Comparison of ENCODE assay signal across 8 cellular contexts in genomic region chr22:31629741-31630184, GRCh38. TPM values are rescaled to one million over a fixed set of nuclear protein-coding genes. Genes with fewer than 3 reads are reported as not detected.
DNase-seq lines count a peak whose midpoint lies in the region; ATAC-seq, FAIRE-seq and TF ChIP-seq lines count a peak whose summit lies in the region.

No MANE protein-coding gene starts in this region.

- ATAC-seq in CD8-positive, alpha-beta T cell: no peak
- no peak for ATAC-seq in GM18861 (IDR thresholded peaks at IDR 0.05; ENCODE audit: unreplicated experiment)

- H3K4me1 ChIP-seq in CD8-positive, alpha-beta T cell (ENCODE audit: insufficient read depth, low read length): peaks cover 40% of the 10 kb centered on the region
- H3K4me1 ChIP-seq in OCI-LY7 (ENCODE audit: insufficient read depth, low read length, poor library complexity, severe bottlenecking): peaks cover 79% of the 10 kb centered on the region
- H3K4me1 ChIP-seq in neutrophil (ENCODE audit: control insufficient read depth in 1 of 2, insufficient read depth in 1 of 2, low read depth in 1 of 2, low read length in 1 of 2): peaks cover 60 to 66% of the 10 kb centered on the region in 2 experiments

- H3K4me3 Mint-ChIP-seq in CD8-positive, alpha-beta T cell: peak overlapping the region; percentile 90
- peak overlapping the region; percentile 59 for H3K4me3 Mint-ChIP-seq in endothelial cell (ENCODE audit: unreplicated experiment)

- H3K4me3 ChIP-seq in CD8-positive, alpha-beta T cell (ENCODE audit: low read depth, low read length): peak overlapping the region; percentile 79
- H3K4me3 ChIP-seq in OCI-LY7 (ENCODE audit: low read depth, low read length, poor library complexity, severe bottlenecking) (peak overlapping the region; percentile 73), neutrophil (ENCODE audit: low read depth in 1 of 2, low read length in 1 of 2) (peak overlapping the region; percentile 55 to 73)

- no peak overlapping the region for H2AFZ ChIP-seq in OCI-LY7 (ENCODE audit: low read length)

- H3K27ac Mint-ChIP-seq in CD8-positive, alpha-beta T cell: peak overlapping the region; percentile 75
- H3K27ac Mint-ChIP-seq in endothelial cell (ENCODE audit: unreplicated experiment): peak overlapping the region; percentile 55

- peak in 2 of 7 experiments; percentile 15 to 47 for DNase-seq in CD8-positive, alpha-beta T cell
- DNase-seq in OCI-LY7 (ENCODE audit: low spot score) (peak; percentile 53), endothelial cell (ENCODE audit: low spot score) (no peak), GM12892 (ENCODE audit: insufficient read length) (no peak), T1000 (lab: John Stamatoyannopoulos, UW) (no peak), GM20000 (ENCODE audit: low spot score) (no peak)

- no peaks in the 10 kb centered on the region for H3K9me2 ChIP-seq in OCI-LY7 (ENCODE audit: insufficient read depth, low read length)

- no peaks in the 10 kb centered on the region for H3K9me3 Mint-ChIP-seq in CD8-positive, alpha-beta T cell
- H3K9me3 Mint-ChIP-seq in endothelial cell (ENCODE audit: unreplicated experiment): no peaks in the 10 kb centered on the region

- no peak for FAIRE-seq in GM12892 (lab: Jason Lieb, UNC)

- no peaks in the 10 kb centered on the region for H3K36me3 ChIP-seq in CD8-positive, alpha-beta T cell (ENCODE audit: insufficient read depth, low read length)
- H3K36me3 ChIP-seq in OCI-LY7 (ENCODE audit: insufficient read depth, low read length): peaks cover 27% of the 10 kb centered on the region
- H3K36me3 ChIP-seq in neutrophil: peaks cover 83% of the 10 kb centered on the region

- H3K79me2 ChIP-seq in OCI-LY7 (ENCODE audit: insufficient read depth, low read depth, low read length): peaks cover 42% of the 10 kb centered on the region; the same call in 1 of the 2 replicates

- POLR2A ChIA-PET in CD8-positive, alpha-beta T cell (lab: Charles Lee): interaction anchor here (0.7 to 1.9 kb wide), 8 partner anchors 10 to 338 kb away, joined by 3 to 16 read pairs (median 5); partner anchors contain the start of genes PATZ1, PIK3IP1 and PISD
- POLR2A ChIA-PET in OCI-LY7 (lab: Charles Lee): interaction anchor here (0.6 to 1.8 kb wide), 9 partner anchors 10 to 339 kb away, joined by 3 to 6 read pairs (median 4); no protein-coding TSS in a partner anchor

- no peaks in the 10 kb centered on the region for H3K27me3 Mint-ChIP-seq in CD8-positive, alpha-beta T cell (ENCODE audit: low read depth)
- H3K27me3 Mint-ChIP-seq in endothelial cell (ENCODE audit: unreplicated experiment): peaks cover 15% of the 10 kb centered on the region

- no peaks in the 10 kb centered on the region for H3K27me3 ChIP-seq in CD8-positive, alpha-beta T cell (ENCODE audit: insufficient read depth, low read length)
- H3K27me3 ChIP-seq in neutrophil: no peaks in the 10 kb centered on the region

- peaks cover 3% of the 10 kb centered on the region for H3K36me3 Mint-ChIP-seq in CD8-positive, alpha-beta T cell
- H3K36me3 Mint-ChIP-seq in endothelial cell (ENCODE audit: low read depth, unreplicated experiment): peaks cover 6% of the 10 kb centered on the region

- H3K4me2 ChIP-seq in OCI-LY7 (ENCODE audit: low read length): peak overlapping the region; percentile 95

- TF ChIP-seq CTCF in CD8-positive, alpha-beta T cell (IDR thresholded peaks at IDR 0.05): no peak
- TF ChIP-seq CTCF in OCI-LY7 (conservative IDR thresholded peaks at IDR 0.05; ENCODE audit: low read length) (peak; percentile 0; the same call in 1 of the 2 replicates), endothelial cell (IDR thresholded peaks at IDR 0.05; ENCODE audit: unreplicated experiment) (no peak), neutrophil (IDR thresholded peaks at IDR 0.05) (no peak), GM20000 (IDR thresholded peaks at IDR 0.05; ENCODE audit: extremely low read depth, missing control alignments) (no peak)

- CTCF ChIA-PET in CD8-positive, alpha-beta T cell (lab: Charles Lee): interaction anchor here (1.0 to 1.6 kb wide), 5 partner anchors 15 to 177 kb away, joined by 3 to 5 read pairs (median 3); no protein-coding TSS in a partner anchor
- CTCF ChIA-PET in OCI-LY7 (lab: Charles Lee; ENCODE audit: unreplicated experiment): interaction anchor here (0.7 to 1.0 kb wide), 5 partner anchors 9 to 1375 kb away, joined by 3 to 5 read pairs (median 4); no protein-coding TSS in a partner anchor

- BruUV-seq in OCI-LY7 (replicated peaks; lab: Mats Ljungman, UMichigan): no TSS peak

- TF ChIP-seq POLR2A in GM12892 (IDR thresholded peaks at IDR 0.05; ENCODE audit: low read depth, low read length): no peak

- H3K9me3 ChIP-seq in CD8-positive, alpha-beta T cell (ENCODE audit: low read length): no peaks in the 10 kb centered on the region
- no peaks in the 10 kb centered on the region for H3K9me3 ChIP-seq in OCI-LY7 (ENCODE audit: low read length)
- no peaks in the 10 kb centered on the region for H3K9me3 ChIP-seq in neutrophil

- intact Hi-C loops in CD8-positive, alpha-beta T cell (cut with DNase I, micrococcal nuclease): loop anchor here (1.0 to 10.0 kb wide), 8 partner anchors 33 to 545 kb away; partner anchors contain the start of genes DRG1 (in 2 of the 2), PISD (in 2 of the 2), PRR14L (in 2 of the 2) and EIF4ENIF1 (in 1 of the 2)
- intact Hi-C loops in OCI-LY7 (cut with micrococcal nuclease; ENCODE audit: unreplicated experiment): loop anchor here (1.0 to 5.0 kb wide), 8 partner anchors 33 to 337 kb away; partner anchors contain the start of genes DEPDC5, PIK3IP1, PISD and PRR14L

- H4K20me1 ChIP-seq in OCI-LY7 (ENCODE audit: insufficient read depth, low read length): no peaks in the 10 kb centered on the region

- peaks cover 51% of the 10 kb centered on the region for H3K4me1 Mint-ChIP-seq in CD8-positive, alpha-beta T cell (ENCODE audit: low read depth)
- peaks cover 52% of the 10 kb centered on the region for H3K4me1 Mint-ChIP-seq in endothelial cell (ENCODE audit: unreplicated experiment)

- H3K27ac ChIP-seq in CD8-positive, alpha-beta T cell (ENCODE audit: low read depth, low read length): peak overlapping the region; percentile 85
- H3K27ac ChIP-seq in OCI-LY7 (ENCODE audit: low read depth, low read length, poor library complexity, severe bottlenecking) (peak overlapping the region; percentile 93), neutrophil (peak overlapping the region; percentile 92)

RNA-seq across cellular contexts. Expression of gene PISD, which starts 32.3 kb away (rescaled TPM):
- total RNA-seq in CD8-positive, alpha-beta T cell: 10 to 100 TPM; 41.2 to 43.6 TPM
- total RNA-seq in OCI-LY7 (2014; rRNA removed; shearing (Covaris generic)): 21.5 and 25.7 TPM in 2 replicates
- total RNA-seq in OCI-LY7 (2022): 39.4 and 51.9 TPM in 2 replicates
- total RNA-seq in endothelial cell (ENCODE audit: unreplicated experiment): 53.0 TPM
- polyA plus RNA-seq in GM12892 (2012; ENCODE audit: missing spikeins): 30.4 TPM
